In genomic region chr1:115336741-115337140, GRCh38 we compare ENCODE assay signal across 13 cellular contexts. TPM values are rescaled to one million over a fixed set of nuclear protein-coding genes. Genes with fewer than 3 reads are reported as not detected.
A peak's percentile ranks its signal among the peaks of the same experiment; 100 is the strongest.
DNase-seq lines count a peak whose midpoint lies in the region; ATAC-seq and TF ChIP-seq lines count a peak whose summit lies in the region.
"Had no signal": no experiment of that assay in that cellular context is flagged by ENCODE, and none has a peak within 500 bp of the region (broad histone marks: within the 10 kb centered on the region; RNA-seq: fewer than 3 reads in every experiment).

No MANE protein-coding gene starts in this region.

- no peak for DNase-seq in right atrium auricular region (ENCODE audit: low spot score)
- DNase-seq in left cardiac atrium, result no peak
- no peak for DNase-seq in vagina (ENCODE audit: extremely low spot score in 2 of 2)
- DNase-seq in SIG-M5 treated with dmso at 0.1 percent for 504 hours (lab: John Stamatoyannopoulos, UW; ENCODE audit: unreplicated experiment), result no peak
- no peak for DNase-seq in stimulated activated CD4-positive, alpha-beta T cell treated with anti-CD3 and anti-CD28 coated beads, Interleukin-1b, Interleukin-23, amount 100 ng/mL, for 48 hours
- DNase-seq: activated CD4-positive, alpha-beta T cell treated with anti-CD3 and anti-CD28 coated beads for 48 hours; AML-193; stimulated activated CD4-positive, alpha-beta T cell treated with anti-CD3 and anti-CD28 coated beads, Interleukin-2, amount 100 ng/mL, for 24 hours had no signal

- ATAC-seq in left cardiac atrium (no peak), SK-N-SH treated with all-trans-retinoic acid at 6 μM for 48 hours (peak; percentile 12; the same call in 1 of the 3 replicates), HG02623 (IDR thresholded peaks at IDR 0.05; ENCODE audit: unreplicated experiment) (no peak)
- ATAC-seq: stimulated activated effector memory CD8-positive, alpha-beta T cell treated with anti-CD3 and anti-CD28 coated beads, Interleukin-12 subunit alpha, Interleukin-12 subunit beta, amount 100 ng/mL, for 72 hours had no signal

- intact Hi-C loops in left cardiac atrium (cut with DNase I), result no loop called here
- intact Hi-C loops in vagina (cut with DNase I), result loop anchor here (10.0 kb wide), 1 partner anchor 172 kb away; no protein-coding TSS in a partner anchor

- no peaks in the 10 kb centered on the region for H3K9me3 ChIP-seq in right atrium auricular region
- H3K9me3 ChIP-seq in iPS-18a (ENCODE audit: control insufficient read depth, low read depth, low read length), result no peaks in the 10 kb centered on the region
- H3K9me3 ChIP-seq in vagina, result no peaks in the 10 kb centered on the region

- H3K36me3 ChIP-seq in right atrium auricular region (no peaks in the 10 kb centered on the region), iPS-18a (ENCODE audit: control insufficient read depth, low read depth, low read length) (no peaks in the 10 kb centered on the region), vagina (no peaks in the 10 kb centered on the region)

- TF ChIP-seq CTCF in right atrium auricular region (IDR thresholded peaks at IDR 0.05) (no peak), vagina (IDR thresholded peaks at IDR 0.05) (no peak)

- no peak overlapping the region for H3K9ac ChIP-seq in iPS-18a (ENCODE audit: low read length)

- H3K27ac ChIP-seq in right atrium auricular region (peak overlapping the region; percentile 76 to 85), iPS-18a (ENCODE audit: low read length) (no peak overlapping the region), vagina (peak overlapping the region; percentile 42)

- H3K4me1 ChIP-seq in right atrium auricular region (peaks cover 0 to 53% of the 10 kb centered on the region in 2 donors), iPS-18a (ENCODE audit: control insufficient read depth, low read depth, low read length) (peaks cover 5% of the 10 kb centered on the region), vagina (peaks cover 37% of the 10 kb centered on the region)

- peak overlapping the region; percentile 55 to 68 for H3K4me3 ChIP-seq in right atrium auricular region
- H3K4me3 ChIP-seq in iPS-18a (ENCODE audit: low read length), result peak overlapping the region; percentile 82
- peak overlapping the region; percentile 22 to 64 for H3K4me3 ChIP-seq in vagina

- TF ChIP-seq POLR2A in vagina (IDR thresholded peaks at IDR 0.05), result no peak

- H3K27me3 ChIP-seq in right atrium auricular region (no peaks in the 10 kb centered on the region), iPS-18a (ENCODE audit: control insufficient read depth, insufficient read depth, low read length) (peaks cover 60% of the 10 kb centered on the region), vagina (no peaks in the 10 kb centered on the region)

TF ChIP-seq in SK-N-SH treated with all-trans-retinoic acid at 6 μM for 48 hours, 23 proteins besides CTCF, POLR2A, EP300 and RAD21:
- TF ChIP-seq ARNTL (CRISPR knock-in tag; IDR thresholded peaks at IDR 0.05; ENCODE audit: borderline replicate concordance, low read depth) (no peak), ZC3H10 (CRISPR knock-in tag; IDR thresholded peaks at IDR 0.05) (no peak), BACH2 (CRISPR knock-in tag; IDR thresholded peaks at IDR 0.05; ENCODE audit: borderline replicate concordance) (no peak), SNAI2 (CRISPR knock-in tag; IDR thresholded peaks at IDR 0.05) (no peak), ZFP3 (CRISPR knock-in tag; IDR thresholded peaks at IDR 0.05) (no peak), RARB (CRISPR knock-in tag; IDR thresholded peaks at IDR 0.05) (no peak), TOX (CRISPR knock-in tag; IDR thresholded peaks at IDR 0.05; ENCODE audit: borderline replicate concordance) (no peak), CREB5 (CRISPR knock-in tag; IDR thresholded peaks at IDR 0.05; ENCODE audit: low read depth) (no peak), POU6F1 (CRISPR knock-in tag; IDR thresholded peaks at IDR 0.05; ENCODE audit: borderline replicate concordance, low read depth) (no peak), ZNF8 (CRISPR knock-in tag; IDR thresholded peaks at IDR 0.05) (no peak), ISL1 (CRISPR knock-in tag; IDR thresholded peaks at IDR 0.05) (no peak), ZNF70 (CRISPR knock-in tag; IDR thresholded peaks at IDR 0.05) (no peak), ZFP30 (CRISPR knock-in tag; IDR thresholded peaks at IDR 0.05) (no peak)

RNA-seq across cellular contexts. Expression of gene NGF, which starts 1.3 kb away (rescaled TPM):
- total RNA-seq in right atrium auricular region, result 10 to 100 TPM in 1 of 2 donors, 1 to 10 TPM in 1; 5.1 to 12.0 TPM
- total RNA-seq in left cardiac atrium, result 1 to 10 TPM; 4.4 to 6.9 TPM
- 2.7 TPM for total RNA-seq in vagina
- total RNA-seq: activated T-helper 1 cell treated with anti-CD3 and anti-CD28 coated beads, Interleukin-12 subunit alpha, Interleukin-12 subunit beta, Interleukin-2, Interleukin-4 antibody, amounts not matched to agents 30 ng/mL and 10 ng/mL and 1 ng/mL, durations not matched to agents 14 hours and 24 hours and 36 hours had no signal
